ENCODE assay signal across 8 cellular contexts in genomic region chr1:37807220-37807554, GRCh38. TPM values are rescaled to one million over a fixed set of nuclear protein-coding genes. Genes with fewer than 3 reads are reported as not detected.
DNase-seq lines count a peak whose midpoint lies in the region; ATAC-seq, FAIRE-seq and TF ChIP-seq lines count a peak whose summit lies in the region.

No MANE protein-coding gene starts in this region.

- peaks cover 80% of the 10 kb centered on the region for H3K36me3 ChIP-seq in SJSA1
- H3K36me3 ChIP-seq in gastrocnemius medialis, result peaks cover 0 to 46% of the 10 kb centered on the region in 2 donors

- TF ChIP-seq CTCF in fibroblast of pulmonary artery (IDR thresholded peaks at IDR 0.05; ENCODE audit: low read length, missing control alignments) (no peak), gastrocnemius medialis (IDR thresholded peaks at IDR 0.05 in 4 of 5, conservative IDR thresholded peaks at IDR 0.05 in 1 of 5) (no peak)

- in situ Hi-C loops in gastrocnemius medialis (cut with MboI; ENCODE audit: low sequenced_read_pairs in 4 of 4), result loop anchor here in 2 of 4 donors (5.0 to 10.0 kb wide), 2 partner anchors 50 to 58 kb away; partner anchors contain the start of gene MTF1 (in 1 of the 2)

- no peak for ATAC-seq in gastrocnemius medialis
- no peak for ATAC-seq in GM18907 (IDR thresholded peaks at IDR 0.05; ENCODE audit: unreplicated experiment)

- no peaks in the 10 kb centered on the region for H3K27me3 ChIP-seq in SJSA1 (replicated peaks)
- H3K27me3 ChIP-seq in gastrocnemius medialis, result no peaks in the 10 kb centered on the region

- no peaks in the 10 kb centered on the region for H3K9me3 ChIP-seq in SJSA1 (replicated peaks)
- H3K9me3 ChIP-seq in gastrocnemius medialis, result no peaks in the 10 kb centered on the region

- TF ChIP-seq POLR2A in GM12891 (IDR thresholded peaks at IDR 0.05; ENCODE audit: low read depth, low read length) (no peak), gastrocnemius medialis (IDR thresholded peaks at IDR 0.05) (no peak)

- peaks cover 16% of the 10 kb centered on the region for H3K4me1 ChIP-seq in SJSA1 (replicated peaks)
- peaks cover 29 to 34% of the 10 kb centered on the region in 2 donors for H3K4me1 ChIP-seq in gastrocnemius medialis

- FAIRE-seq in GM12891 (lab: Jason Lieb, UNC), result peak; percentile 35

- peak overlapping the region; percentile 95 for H3K4me3 ChIP-seq in SJSA1
- peak overlapping the region; percentile 84 for H3K4me3 ChIP-seq in fibroblast of pulmonary artery (replicated peaks; ENCODE audit: low read depth, low read length)
- H3K4me3 ChIP-seq in gastrocnemius medialis, result peak overlapping the region; percentile 74 to 93 (median 87)

- H3K27ac ChIP-seq in SJSA1 (peak overlapping the region; percentile 81; the same call in 1 of the 2 replicates), gastrocnemius medialis (peak overlapping the region; percentile 89 to 98 (median 96))

- DNase-seq in GM12891 (ENCODE audit: insufficient read length, low spot score) (no peak), SJSA1 (ENCODE audit: low read depth in 1 of 2, low spot score in 2 of 2) (no peak), fibroblast of pulmonary artery (ENCODE audit: low read depth) (no peak), gastrocnemius medialis (no peak), iPS-NIHi11 (ENCODE audit: low spot score) (no peak), SIG-M5 (lab: John Stamatoyannopoulos, UW) (no peak), GDM1 (lab: John Stamatoyannopoulos, UW) (no peak)

- intact Hi-C loops in gastrocnemius medialis (cut with DNase I; ENCODE audit: low total_unique reads), result no loop called here

TF ChIP-seq in GM12891, 5 proteins besides CTCF, POLR2A, EP300 and RAD21:
- TF ChIP-seq TAF1 (IDR thresholded peaks at IDR 0.05; ENCODE audit: low read depth, low read length), result no peak
- TF ChIP-seq POLR2AphosphoS5 (IDR thresholded peaks at IDR 0.05; ENCODE audit: low read depth, low read length), result no peak
- no peak for TF ChIP-seq POU2F2 (IDR thresholded peaks at IDR 0.05; ENCODE audit: low read depth, low read length)
- TF ChIP-seq PAX5 (IDR thresholded peaks at IDR 0.05; ENCODE audit: insufficient read depth, low read length, severe bottlenecking), result no peak
- TF ChIP-seq SPI1 (IDR thresholded peaks at IDR 0.05; ENCODE audit: low read depth, low read length), result no peak
TF ChIP-seq in GM12891: peak in this region for 0.

RNA-seq across cellular contexts. Expression of gene C1orf122, which starts 0.4 kb away (rescaled TPM):
- 18.4 TPM for polyA plus RNA-seq in GM12891 (2012; ENCODE audit: low read depth, missing spikeins)
- 66.0 and 89.3 TPM in 2 replicates for total RNA-seq in SJSA1 (2014; rRNA removed; shearing (Covaris generic))
- 10 to 100 TPM; 41.2 to 96.0 (median 56.8) TPM for total RNA-seq in gastrocnemius medialis

RNA-seq across cellular contexts. Expression of gene YRDC, which starts 0.8 kb away (rescaled TPM):
- 22.3 TPM for polyA plus RNA-seq in GM12891 (2012; ENCODE audit: low read depth, missing spikeins)
- 32.0 and 59.7 TPM in 2 replicates for total RNA-seq in SJSA1 (2014; rRNA removed; shearing (Covaris generic))
- 10 to 100 TPM; 11.2 to 13.6 (median 11.7) TPM for total RNA-seq in gastrocnemius medialis

RNA-seq across cellular contexts. Expression of gene MANEAL, which starts 13.5 kb away (rescaled TPM):
- polyA plus RNA-seq in GM12891 (2012; ENCODE audit: low read depth, missing spikeins), result 3.5 TPM
- 0.95 TPM in 1 of 2 replicates, not detected in the other for total RNA-seq in SJSA1 (2014; rRNA removed; shearing (Covaris generic))
- total RNA-seq in gastrocnemius medialis, result 1 to 10 TPM; 2.3 to 9.9 (median 4.0) TPM

RNA-seq across cellular contexts. Expression of gene EPHA10, which starts 42.3 kb away (rescaled TPM):
- polyA plus RNA-seq in GM12891 (2012; ENCODE audit: low read depth, missing spikeins), result 0.05 TPM
- total RNA-seq in SJSA1 (2014; rRNA removed; shearing (Covaris generic)), result not detected in 2 replicates
- under 1 TPM in 1 of 4 donors, not detected in 3; 0.17 TPM for total RNA-seq in gastrocnemius medialis

RNA-seq across cellular contexts. Expression of gene MTF1, which starts 52.2 kb away (rescaled TPM):
- 4.3 TPM for polyA plus RNA-seq in GM12891 (2012; ENCODE audit: low read depth, missing spikeins)
- total RNA-seq in SJSA1 (2014; rRNA removed; shearing (Covaris generic)), result 1.7 and 2.6 TPM in 2 replicates
- total RNA-seq in gastrocnemius medialis, result 1 to 10 TPM; 4.0 to 9.4 (median 6.4) TPM
